Comparison of ENCODE assay signal across 19 cellular contexts in the genomic region with DNA sequence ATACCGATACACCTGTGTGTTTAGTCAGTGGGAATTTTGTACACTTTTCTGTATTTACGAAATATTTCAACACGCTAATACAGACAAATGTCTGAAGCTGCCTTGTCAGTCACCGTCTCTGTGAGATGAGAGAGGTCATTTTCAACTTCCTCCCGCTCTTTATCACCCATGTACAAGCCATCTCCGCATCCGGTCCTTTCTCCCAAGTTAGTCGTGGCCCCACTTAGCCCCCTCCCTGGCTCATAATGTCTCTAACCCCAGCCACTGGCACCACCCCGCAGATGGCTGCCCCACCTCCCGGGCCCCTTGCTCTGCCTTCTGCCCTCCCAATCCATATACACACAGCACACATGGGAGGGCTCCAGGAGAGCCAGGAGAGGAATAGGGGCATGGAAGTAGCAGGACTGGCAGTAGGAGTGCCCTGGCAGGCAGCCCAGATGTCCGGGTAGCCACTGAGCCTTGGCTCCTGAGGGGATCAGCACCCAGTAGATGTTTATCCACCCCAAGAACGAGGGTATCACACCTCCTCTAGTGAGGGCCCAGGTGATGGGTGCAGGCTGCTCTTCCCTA. TPM values are rescaled to one million over a fixed set of nuclear protein-coding genes. Genes with fewer than 3 reads are reported as not detected.
DNase-seq lines count a peak whose midpoint lies in the region; ATAC-seq and TF ChIP-seq lines count a peak whose summit lies in the region.
"Had no signal": no experiment of that assay in that cellular context is flagged by ENCODE, and none has a peak within 500 bp of the region (broad histone marks: within the 10 kb centered on the region; RNA-seq: fewer than 3 reads in every experiment).

No MANE protein-coding gene starts in this region.

- H3K36me3 ChIP-seq in body of pancreas (replicated peaks in 1 of 2; ENCODE audit: insufficient read depth in 1 of 2, low read depth in 2 of 2): no peaks in the 10 kb centered on the region
- H3K36me3 ChIP-seq: HAP-1 had no signal

- H3K27ac ChIP-seq in body of pancreas: no peak overlapping the region
- H3K27ac ChIP-seq: SK-N-MC had no signal

- POLR2A ChIA-PET in activated CD4-positive, alpha-beta T cell treated with anti-CD3 and anti-CD28 coated beads for 36 hours (lab: Charles Lee): no interaction called here

- DNase-seq in natural killer cell (no peak), NOMO-1 treated with dmso at 0.1 percent for 144 hours (lab: John Stamatoyannopoulos, UW; ENCODE audit: unreplicated experiment) (peak; percentile 12), body of pancreas (no peak), left cardiac atrium (no peak)
- no peak for DNase-seq in natural killer cell treated with Interleukin-12 subunit alpha and Interleukin-12 subunit beta and Interleukin-15 and Interleukin-18, amount 100 ng/mL, for 72 hours (ENCODE audit: low spot score)
- DNase-seq in activated CD4-positive, alpha-beta T cell treated with anti-CD3 and anti-CD28 coated beads for 36 hours: no peak
- DNase-seq: AML-193; CD8-positive, alpha-beta T cell; IMR-90; NCI-H146; NCI-H2081 treated with DMSO at 0.1 percent for 48 hours; NCI-H524 treated with DMSO at 0.1 percent for 48 hours had no signal

- H3K27me3 ChIP-seq in body of pancreas: peaks cover 0 to 4% of the 10 kb centered on the region in 2 donors

- H3K4me3 Mint-ChIP-seq in natural killer cell: peak overlapping the region; percentile 5
- no peak overlapping the region for H3K4me3 Mint-ChIP-seq in natural killer cell treated with Interleukin-12 subunit alpha and Interleukin-12 subunit beta and Interleukin-15 and Interleukin-18, amount 100 ng/mL, for 72 hours
- H3K4me3 Mint-ChIP-seq in dendritic cell treated with granulocyte-macrophage colony-stimulating factor and Interleukin-4, amounts not matched to agents 40 ng/mL and 50 ng/mL, for 4 days: peak overlapping the region; percentile 78
- no peak overlapping the region for H3K4me3 Mint-ChIP-seq in activated CD4-positive, alpha-beta T cell treated with anti-CD3 and anti-CD28 coated beads for 36 hours
- H3K4me3 Mint-ChIP-seq: CD8-positive, alpha-beta T cell had no signal

- 44 to 46% methylated on average over 12 of the region's 12 CpGs for WGBS in body of pancreas, 2 donors

- H3K9me3 ChIP-seq in body of pancreas: no peaks in the 10 kb centered on the region
- H3K9me3 ChIP-seq: HAP-1 had no signal

- H3K4me1 ChIP-seq in body of pancreas: peaks cover 8% of the 10 kb centered on the region
- H3K4me1 ChIP-seq: HAP-1 had no signal

- CTCF ChIA-PET in activated CD4-positive, alpha-beta T cell treated with anti-CD3 and anti-CD28 coated beads for 36 hours (lab: Charles Lee): no interaction called here

- H3K27ac Mint-ChIP-seq in natural killer cell: peak overlapping the region in 1 of 2 donors; percentile 51
- H3K27ac Mint-ChIP-seq in natural killer cell treated with Interleukin-12 subunit alpha and Interleukin-12 subunit beta and Interleukin-15 and Interleukin-18, amount 100 ng/mL, for 72 hours: no peak overlapping the region
- H3K27ac Mint-ChIP-seq in dendritic cell treated with granulocyte-macrophage colony-stimulating factor and Interleukin-4, amounts not matched to agents 40 ng/mL and 50 ng/mL, for 4 days: peak overlapping the region; percentile 93
- no peak overlapping the region for H3K27ac Mint-ChIP-seq in activated CD4-positive, alpha-beta T cell treated with anti-CD3 and anti-CD28 coated beads for 36 hours
- H3K27ac Mint-ChIP-seq: CD8-positive, alpha-beta T cell had no signal

- H3K4me3 ChIP-seq in body of pancreas: no peak overlapping the region
- H3K4me3 ChIP-seq: HAP-1, SK-N-MC had no signal

- H3K36me3 Mint-ChIP-seq in natural killer cell: no peaks in the 10 kb centered on the region
- no peaks in the 10 kb centered on the region for H3K36me3 Mint-ChIP-seq in natural killer cell treated with Interleukin-12 subunit alpha and Interleukin-12 subunit beta and Interleukin-15 and Interleukin-18, amount 100 ng/mL, for 72 hours
- H3K36me3 Mint-ChIP-seq in dendritic cell treated with granulocyte-macrophage colony-stimulating factor and Interleukin-4, amounts not matched to agents 40 ng/mL and 50 ng/mL, for 4 days (ENCODE audit: low read depth): peaks cover 54% of the 10 kb centered on the region
- no peaks in the 10 kb centered on the region for H3K36me3 Mint-ChIP-seq in activated CD4-positive, alpha-beta T cell treated with anti-CD3 and anti-CD28 coated beads for 36 hours (ENCODE audit: low read depth)
- H3K36me3 Mint-ChIP-seq: CD8-positive, alpha-beta T cell had no signal

- H3K27me3 Mint-ChIP-seq in natural killer cell (ENCODE audit: low read depth in 2 of 2): peaks cover 0 to 9% of the 10 kb centered on the region in 2 donors
- H3K27me3 Mint-ChIP-seq in natural killer cell treated with Interleukin-12 subunit alpha and Interleukin-12 subunit beta and Interleukin-15 and Interleukin-18, amount 100 ng/mL, for 72 hours: peaks cover 0 to 8% of the 10 kb centered on the region in 2 donors
- H3K27me3 Mint-ChIP-seq in dendritic cell treated with granulocyte-macrophage colony-stimulating factor and Interleukin-4, amounts not matched to agents 40 ng/mL and 50 ng/mL, for 4 days: no peaks in the 10 kb centered on the region
- peaks cover 15% of the 10 kb centered on the region for H3K27me3 Mint-ChIP-seq in activated CD4-positive, alpha-beta T cell treated with anti-CD3 and anti-CD28 coated beads for 36 hours

- H3K9me3 Mint-ChIP-seq in natural killer cell: no peaks in the 10 kb centered on the region
- H3K9me3 Mint-ChIP-seq in natural killer cell treated with Interleukin-12 subunit alpha and Interleukin-12 subunit beta and Interleukin-15 and Interleukin-18, amount 100 ng/mL, for 72 hours: no peaks in the 10 kb centered on the region
- no peaks in the 10 kb centered on the region for H3K9me3 Mint-ChIP-seq in dendritic cell treated with granulocyte-macrophage colony-stimulating factor and Interleukin-4, amounts not matched to agents 40 ng/mL and 50 ng/mL, for 4 days
- H3K9me3 Mint-ChIP-seq in activated CD4-positive, alpha-beta T cell treated with anti-CD3 and anti-CD28 coated beads for 36 hours (ENCODE audit: low read depth): no peaks in the 10 kb centered on the region
- H3K9me3 Mint-ChIP-seq: CD8-positive, alpha-beta T cell had no signal

- TF ChIP-seq CTCF in natural killer cell (IDR thresholded peaks at IDR 0.05): no peak
- no peak for TF ChIP-seq CTCF in body of pancreas (IDR thresholded peaks at IDR 0.05)

- intact Hi-C loops in natural killer cell (cut with micrococcal nuclease) (no loop called here), body of pancreas (cut with DNase I) (no loop called here), left cardiac atrium (cut with DNase I) (loop anchor here in 1 of 2 donors (10.0 kb wide), 1 partner anchor 282 kb away; no protein-coding TSS in a partner anchor)
- intact Hi-C loops in dendritic cell treated with granulocyte-macrophage colony-stimulating factor and Interleukin-4, amounts not matched to agents 40 ng/mL and 50 ng/mL, for 4 days (cut with micrococcal nuclease): no loop called here
- intact Hi-C loops in activated CD4-positive, alpha-beta T cell treated with anti-CD3 and anti-CD28 coated beads for 36 hours (cut with DNase I, micrococcal nuclease): no loop called here

- no peak for TF ChIP-seq POLR2A in body of pancreas (IDR thresholded peaks at IDR 0.05)

- no peak for ATAC-seq in natural killer cell
- no peak for ATAC-seq in natural killer cell treated with Interleukin-12 subunit alpha and Interleukin-12 subunit beta and Interleukin-15 and Interleukin-18, amount 100 ng/mL, for 72 hours
- ATAC-seq in body of pancreas: no peak
- no peak for ATAC-seq in GM19324 (IDR thresholded peaks at IDR 0.05; ENCODE audit: low FRiP score, unreplicated experiment)
- ATAC-seq in activated CD4-positive, alpha-beta T cell treated with anti-CD3 and anti-CD28 coated beads for 36 hours: no peak
- ATAC-seq in left cardiac atrium: no peak
- ATAC-seq: CD8-positive, alpha-beta T cell; Panc1; Right ventricle myocardium inferior had no signal

- peaks cover 8 to 25% of the 10 kb centered on the region in 2 donors for H3K4me1 Mint-ChIP-seq in natural killer cell
- peaks cover 4 to 19% of the 10 kb centered on the region in 2 donors for H3K4me1 Mint-ChIP-seq in natural killer cell treated with Interleukin-12 subunit alpha and Interleukin-12 subunit beta and Interleukin-15 and Interleukin-18, amount 100 ng/mL, for 72 hours (ENCODE audit: low read depth in 2 of 2)
- H3K4me1 Mint-ChIP-seq in dendritic cell treated with granulocyte-macrophage colony-stimulating factor and Interleukin-4, amounts not matched to agents 40 ng/mL and 50 ng/mL, for 4 days (ENCODE audit: low read depth): peaks cover 90% of the 10 kb centered on the region
- H3K4me1 Mint-ChIP-seq in activated CD4-positive, alpha-beta T cell treated with anti-CD3 and anti-CD28 coated beads for 36 hours: peaks cover 10% of the 10 kb centered on the region

RNA-seq across cellular contexts. Expression of gene RUFY4, which starts 2.0 kb away (rescaled TPM):
- total RNA-seq in natural killer cell (1 to 10 TPM in 2 of 3 donors, under 1 TPM in 1; 0.82 to 3.1 (median 1.8) TPM), body of pancreas (not detected), left cardiac atrium (not detected)
- under 1 TPM in 1 of 2 donors, not detected in 1; 0.86 TPM for total RNA-seq in natural killer cell treated with Interleukin-12 subunit alpha and Interleukin-12 subunit beta and Interleukin-15 and Interleukin-18, amount 100 ng/mL, for 72 hours
- total RNA-seq in activated CD4-positive, alpha-beta T cell treated with anti-CD3 and anti-CD28 coated beads for 36 hours: 1 to 10 TPM; 1.6 to 1.7 TPM
- total RNA-seq: HT-29, IMR-90, Right ventricle myocardium inferior had no signal

RNA-seq across cellular contexts. Expression of gene CXCR2, which starts 58.8 kb away (rescaled TPM):
- total RNA-seq in natural killer cell (10 to 100 TPM; 24.3 to 35.3 (median 25.8) TPM), body of pancreas (not detected), left cardiac atrium (1 to 10 TPM; 1.2 to 3.0 TPM)
- total RNA-seq in natural killer cell treated with Interleukin-12 subunit alpha and Interleukin-12 subunit beta and Interleukin-15 and Interleukin-18, amount 100 ng/mL, for 72 hours: 1 to 10 TPM in 1 of 2 donors, under 1 TPM in 1; 0.47 to 2.1 TPM
- under 1 TPM; 0.14 to 0.32 TPM for total RNA-seq in activated CD4-positive, alpha-beta T cell treated with anti-CD3 and anti-CD28 coated beads for 36 hours
- total RNA-seq: CD8-positive, alpha-beta T cell; HT-29; IMR-90 had no signal

Comparison
In these comparisons a context has a peak if more than half of its experiments do, and no peak if none do; other contexts are left out.
1. H3K4me3 Mint-ChIP-seq: peak in natural killer cell (single experiment) and dendritic cell treated with granulocyte-macrophage colony-stimulating factor and Interleukin-4, amounts not matched to agents 40 ng/mL and 50 ng/mL, for 4 days (single experiment); none in natural killer cell treated with Interleukin-12 subunit alpha and Interleukin-12 subunit beta and Interleukin-15 and Interleukin-18, amount 100 ng/mL, for 72 hours (single experiment) and activated CD4-positive, alpha-beta T cell treated with anti-CD3 and anti-CD28 coated beads for 36 hours (single experiment).
2. RNA of gene CXCR2, which starts 58.8 kb away (total RNA-seq): 24.3 to 35.3 TPM in natural killer cell; 1.2 to 3.0 TPM in left cardiac atrium, 0.47 to 2.1 TPM in natural killer cell treated with Interleukin-12 subunit alpha and Interleukin-12 subunit beta and Interleukin-15 and Interleukin-18, amount 100 ng/mL, for 72 hours, 0.14 to 0.32 TPM in activated CD4-positive, alpha-beta T cell treated with anti-CD3 and anti-CD28 coated beads for 36 hours and not detected in body of pancreas; every median in the first group is over 4 times any median in the second.